In genomic region chr5:106324356-106324755, GRCh38 we compare ENCODE assay signal across 23 cellular contexts.
"Had no signal": no experiment of that assay in that cellular context is flagged by ENCODE, and none has a peak within 500 bp of the region (broad histone marks: within the 10 kb centered on the region; RNA-seq: fewer than 3 reads in every experiment).

No MANE protein-coding gene starts in this region.

- H3K4me1 ChIP-seq: colonic mucosa, esophagus muscularis mucosa, esophagus squamous epithelium, foreskin keratinocyte, gastrocnemius medialis, gastroesophageal sphincter, heart left ventricle, heart right ventricle had no signal

- H3K9me3 ChIP-seq: colonic mucosa, esophagus muscularis mucosa, esophagus squamous epithelium, gastrocnemius medialis, gastroesophageal sphincter, heart left ventricle had no signal

- H3K27me3 ChIP-seq: colonic mucosa, dorsolateral prefrontal cortex, esophagus muscularis mucosa, esophagus squamous epithelium, foreskin keratinocyte, gastrocnemius medialis, gastroesophageal sphincter, heart left ventricle, heart right ventricle had no signal

- H3K36me3 ChIP-seq: colonic mucosa, esophagus muscularis mucosa, esophagus squamous epithelium, gastrocnemius medialis, gastroesophageal sphincter, heart left ventricle, heart right ventricle had no signal

- H3K4me3 ChIP-seq: colonic mucosa, coronary artery, dorsolateral prefrontal cortex, esophagus muscularis mucosa, esophagus squamous epithelium, gastrocnemius medialis, gastroesophageal sphincter, heart left ventricle, heart right ventricle had no signal

- H3K27ac ChIP-seq: colonic mucosa, coronary artery, dorsolateral prefrontal cortex, epithelial cell of prostate, esophagus muscularis mucosa, esophagus squamous epithelium, foreskin keratinocyte, gastrocnemius medialis, gastroesophageal sphincter, heart left ventricle, heart right ventricle had no signal

- DNase-seq: colonic mucosa; cortex of kidney; dermis blood vessel endothelial cell; dorsolateral prefrontal cortex; effector CD4-positive, alpha-beta T cell; effector CD8-positive, alpha-beta T cell; effector memory CD4-positive, alpha-beta T cell; effector memory CD8-positive, alpha-beta T cell; endodermal cell; erythroblast; esophagus squamous epithelium; foreskin fibroblast; foreskin keratinocyte; foreskin melanocyte; gastrocnemius medialis; glutamatergic neuron; head of caudate nucleus; heart left ventricle; heart right ventricle had no signal
